8 cellular contexts compared by ENCODE assay signal in the genomic region with DNA sequence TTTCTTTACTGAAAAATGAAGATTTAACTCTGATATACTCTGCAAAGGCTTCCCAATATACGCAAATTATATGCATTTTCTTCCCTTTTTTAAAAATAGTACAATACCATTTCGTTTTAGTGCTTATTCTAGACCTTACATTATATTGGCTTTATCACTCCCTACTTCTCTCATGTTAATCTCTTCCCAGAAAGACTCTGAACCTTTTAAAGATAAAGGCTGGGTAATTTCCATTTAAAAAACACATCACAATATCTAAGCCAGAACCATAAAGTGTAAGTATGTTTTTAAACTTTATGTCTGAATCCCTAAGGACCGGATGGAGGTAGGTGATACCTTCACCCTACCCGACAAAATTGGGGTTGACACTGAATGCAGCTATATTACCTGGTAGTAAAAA.
"Had no signal": no experiment of that assay in that cellular context is flagged by ENCODE, and none has a peak within 500 bp of the region (broad histone marks: within the 10 kb centered on the region; RNA-seq: fewer than 3 reads in every experiment).

No MANE protein-coding gene starts in this region.

- H3K4me3 ChIP-seq: GM23248, K562 had no signal

- H3K9ac ChIP-seq: GM23248 had no signal

- H2AFZ ChIP-seq: GM23248 had no signal

- H3K27ac ChIP-seq: GM23248 had no signal

- FAIRE-seq: H54, HTR-8/SVneo, K562 had no signal

- ATAC-seq: K562 had no signal

- DNase-seq: GM23248, GOT3, H9, HCEC 1CT, IMR-90 had no signal
